In genomic region chr17:35947156-35947585, GRCh38 we compare ENCODE assay signal across 7 cellular contexts. TPM values are rescaled to one million over a fixed set of nuclear protein-coding genes. Genes with fewer than 3 reads are reported as not detected.
A peak's percentile ranks its signal among the peaks of the same experiment; 100 is the strongest.
DNase-seq lines count a peak whose midpoint lies in the region; ATAC-seq, FAIRE-seq and TF ChIP-seq lines count a peak whose summit lies in the region.

No MANE protein-coding gene starts in this region.

- TF ChIP-seq EP300 in HepG2 (IDR thresholded peaks at IDR 0.05; ENCODE audit: low read depth in 2 of 2, low read length in 2 of 2) (no peak), HepG2 (CRISPR knock-in tag; IDR thresholded peaks at IDR 0.05; ENCODE audit: borderline replicate concordance) (no peak)

- TF ChIP-seq CTCF in GM12865 (IDR thresholded peaks at IDR 0.05; ENCODE audit: insufficient read depth, low read depth, low read length, missing control alignments) (peak; percentile 88), breast epithelium (IDR thresholded peaks at IDR 0.05) (peak in 2 of 3 donors; percentile 49 to 61), HepG2 (CRISPR knock-in tag; IDR thresholded peaks at IDR 0.05) (peak; percentile 90)

- no peak overlapping the region for H3K9ac ChIP-seq in HepG2 (ENCODE audit: insufficient read depth, low read depth, low read length)

- H4K20me1 ChIP-seq in HepG2 (ENCODE audit: insufficient read depth, low read length), result no peaks in the 10 kb centered on the region

- H3K36me3 ChIP-seq in breast epithelium (no peaks in the 10 kb centered on the region), HepG2 (replicated peaks in 1 of 2; ENCODE audit: control insufficient read depth in 1 of 2, insufficient read depth in 2 of 2, low read length in 2 of 2) (no peaks in the 10 kb centered on the region)

- no peak overlapping the region for H3K4me3 Mint-ChIP-seq in T-helper 2 cell treated with Interferon-gamma antibody and Interleukin-4, amounts not matched to agents 5 μg/mL and 100 μg/mL, for 36 hours

- peaks cover 9% of the 10 kb centered on the region for H3K27me3 Mint-ChIP-seq in T-helper 2 cell treated with Interferon-gamma antibody and Interleukin-4, amounts not matched to agents 5 μg/mL and 100 μg/mL, for 36 hours (ENCODE audit: low read depth)

- CTCF ChIA-PET in HepG2 (lab: Yijun Ruan, JAX; ENCODE audit: low intra/inter-chr PET ratio, low total read pairs), result interaction anchor here (1.0 to 3.5 kb wide), 4 partner anchors 23 to 536 kb away, joined by 3 to 26 read pairs (median 6); no protein-coding TSS in a partner anchor

- FAIRE-seq in HepG2 (lab: Jason Lieb, UNC), result no peak

- no TSS peak for BruUV-seq in HepG2 (replicated peaks; lab: Mats Ljungman, UMichigan)

- peak; percentile 73 for TF ChIP-seq RAD21 in HepG2 (CRISPR knock-in tag; IDR thresholded peaks at IDR 0.05)

- H3K4me3 ChIP-seq in GM12865 (ENCODE audit: low read depth, low read length) (no peak overlapping the region), breast epithelium (peak overlapping the region in 2 of 3 donors; percentile 43 to 62), HepG2 (replicated peaks in 1 of 3; ENCODE audit: insufficient read depth in 1 of 3, low read depth in 2 of 3, low read length in 3 of 3) (peak overlapping the region in 1 of 3 experiments; percentile 32; a peak in 1 of 6 replicates)

- DNase-seq in GM12865 (ENCODE audit: low read depth) (peak; percentile 63), NCI-H1417 (lab: John Stamatoyannopoulos, UW) (peak; percentile 64 to 84 (median 72)), breast epithelium (ENCODE audit: low spot score in 2 of 2) (no peak), HepG2 (ENCODE audit: low spot score) (peak; percentile 52)
- DNase-seq in T-helper 2 cell treated with Interferon-gamma antibody and Interleukin-4, amounts not matched to agents 5 μg/mL and 100 μg/mL, for 36 hours (ENCODE audit: low spot score), result peak; percentile 19
- DNase-seq in stimulated activated CD8-positive, alpha-beta memory T cell treated with anti-CD3 and anti-CD28 coated beads, Interleukin-2, amount 100 ng/mL, for 1 hour (ENCODE audit: low read depth in 2 of 2), result peak; percentile 16 to 35

- in situ Hi-C loops in HepG2 (cut with HindIII; ENCODE audit: extremely low pct_ligation_motif_present, low pct_unique_long_range_greater_than_20kb), result no loop called here

- no peaks in the 10 kb centered on the region for H3K79me2 ChIP-seq in HepG2 (ENCODE audit: insufficient read depth, low read length)

- no peaks in the 10 kb centered on the region for H3K4me1 ChIP-seq in breast epithelium
- 0 out of 2 replicates have a peak, but pooled peaks cover 5% of the 10 kb centered on the region for H3K4me1 ChIP-seq in HepG2 (ENCODE audit: insufficient read depth, low read length)

- WGBS in HepG2 (ENCODE audit: low lambda C conversion rate), result 12% methylated on average over 11 of the region's 12 CpGs

- peak overlapping the region; percentile 73 for H3K4me2 ChIP-seq in HepG2 (ENCODE audit: low read depth, low read length)

- H3K9me3 Mint-ChIP-seq in T-helper 2 cell treated with Interferon-gamma antibody and Interleukin-4, amounts not matched to agents 5 μg/mL and 100 μg/mL, for 36 hours, result no peaks in the 10 kb centered on the region

- H3K9me3 ChIP-seq in breast epithelium (no peaks in the 10 kb centered on the region), HepG2 (ENCODE audit: low read length) (no peaks in the 10 kb centered on the region)

- no peaks in the 10 kb centered on the region for H3K36me3 Mint-ChIP-seq in T-helper 2 cell treated with Interferon-gamma antibody and Interleukin-4, amounts not matched to agents 5 μg/mL and 100 μg/mL, for 36 hours (ENCODE audit: low read depth)

- TF ChIP-seq POLR2A in breast epithelium (IDR thresholded peaks at IDR 0.05) (no peak), HepG2 (IDR thresholded peaks at IDR 0.05; ENCODE audit: insufficient read depth in 1 of 2, low read depth in 2 of 2, low read length in 2 of 2) (no peak)

- no peak overlapping the region for H2AFZ ChIP-seq in HepG2 (ENCODE audit: low read length)

- POLR2A ChIA-PET in HepG2 (lab: Yijun Ruan, JAX), result interaction anchor here (1.2 kb wide), 1 partner anchor 34 kb away, joined by 4 read pairs; the partner anchor contains the start of gene CCL16

- no peak overlapping the region for H3K27ac Mint-ChIP-seq in T-helper 2 cell treated with Interferon-gamma antibody and Interleukin-4, amounts not matched to agents 5 μg/mL and 100 μg/mL, for 36 hours

- intact Hi-C loops in breast epithelium (cut with DNase I; ENCODE audit: low total_unique reads) (no loop called here), HepG2 (cut with micrococcal nuclease; ENCODE audit: unreplicated experiment) (loop anchor here (1.0 kb wide), 1 partner anchor 202 kb away; no protein-coding TSS in a partner anchor)

- ATAC-seq in HepG2 (peak; percentile 91), GM19455 (IDR thresholded peaks at IDR 0.05; ENCODE audit: unreplicated experiment) (no peak)

- no peaks in the 10 kb centered on the region for H3K27me3 ChIP-seq in breast epithelium
- H3K27me3 ChIP-seq in HepG2 (ENCODE audit: control insufficient read depth in 1 of 2, insufficient read depth in 2 of 2, low read length in 2 of 2), result peaks cover 0 to 6% of the 10 kb centered on the region in 2 experiments; a peak in 1 of 5 replicates

- H3K27ac ChIP-seq in breast epithelium (no peak overlapping the region), HepG2 (ENCODE audit: extremely low read length, insufficient read depth, low read length) (no peak overlapping the region)

- no peaks in the 10 kb centered on the region for H3K4me1 Mint-ChIP-seq in T-helper 2 cell treated with Interferon-gamma antibody and Interleukin-4, amounts not matched to agents 5 μg/mL and 100 μg/mL, for 36 hours (ENCODE audit: low read depth)

RNA-seq across cellular contexts. Expression of gene LYZL6, which starts 3.7 kb away (rescaled TPM):
- total RNA-seq in breast epithelium (not detected), HepG2 (2016; rRNA removed; fragmentation: Illumina TruSeq; extraction: Trizol) (not detected in 2 replicates)
- not detected in 2 replicates for total RNA-seq in HepG2 (2016; cell fraction: cytosol; rRNA removed; fragmentation: Illumina TruSeq; extraction: Trizol; ENCODE audit: low read depth)
- total RNA-seq in HepG2 (2016; cell fraction: insoluble cytoplasmic fraction; rRNA removed; fragmentation: Illumina TruSeq; extraction: Trizol), result not detected in 2 replicates
- total RNA-seq in HepG2 (2016; cell fraction: membrane; rRNA removed; fragmentation: Illumina TruSeq; extraction: Trizol), result not detected in 2 replicates
- total RNA-seq in HepG2 (2016; cell fraction: nucleus; rRNA removed; fragmentation: Illumina TruSeq; extraction: Trizol), result not detected in 2 replicates
- not detected in 2 replicates for polyA plus RNA-seq in HepG2 (2011; rRNA removed)
- polyA plus RNA-seq in HepG2 (2011; cell fraction: cytosol; rRNA removed), result not detected in 2 replicates
- polyA plus RNA-seq in HepG2 (2011; cell fraction: nucleus; rRNA removed), result not detected in 2 replicates
- not detected in 2 replicates for polyA plus RNA-seq in HepG2 (2012)
- not detected in 2 replicates for polyA plus RNA-seq in HepG2 (2016; cell fraction: cytosol; fragmentation: Illumina TruSeq; extraction: Trizol; ENCODE audit: low read depth)
- polyA plus RNA-seq in HepG2 (2016; cell fraction: insoluble cytoplasmic fraction; fragmentation: Illumina TruSeq; extraction: Trizol; ENCODE audit: low read depth), result not detected in 2 replicates
- polyA plus RNA-seq in HepG2 (2016; cell fraction: membrane; fragmentation: Illumina TruSeq; extraction: Trizol; ENCODE audit: low read depth), result not detected in 2 replicates
- polyA plus RNA-seq in HepG2 (2016; cell fraction: nucleus; fragmentation: Illumina TruSeq; extraction: Trizol; ENCODE audit: insufficient read depth, low read depth), result not detected in 2 replicates
- polyA minus RNA-seq in HepG2 (2011; rRNA and poly(A)+ RNA removed; ENCODE audit: low replicate concordance), result not detected in 2 replicates
- polyA minus RNA-seq in HepG2 (2011; cell fraction: cytosol; rRNA and poly(A)+ RNA removed), result not detected in 2 replicates
- not detected in 2 replicates for polyA minus RNA-seq in HepG2 (2011; cell fraction: nucleus; rRNA and poly(A)+ RNA removed)

RNA-seq across cellular contexts. Expression of gene RDM1, which starts 16.6 kb away (rescaled TPM):
- total RNA-seq in breast epithelium, result not detected
- 0.40 TPM in 1 of 2 replicates, not detected in the other for total RNA-seq in HepG2 (2016; rRNA removed; fragmentation: Illumina TruSeq; extraction: Trizol)
- total RNA-seq in HepG2 (2016; cell fraction: cytosol; rRNA removed; fragmentation: Illumina TruSeq; extraction: Trizol; ENCODE audit: low read depth), result not detected in 2 replicates
- total RNA-seq in HepG2 (2016; cell fraction: insoluble cytoplasmic fraction; rRNA removed; fragmentation: Illumina TruSeq; extraction: Trizol), result 0.09 TPM in 1 of 2 replicates, not detected in the other
- not detected in 2 replicates for total RNA-seq in HepG2 (2016; cell fraction: membrane; rRNA removed; fragmentation: Illumina TruSeq; extraction: Trizol)
- not detected in 2 replicates for total RNA-seq in HepG2 (2016; cell fraction: nucleus; rRNA removed; fragmentation: Illumina TruSeq; extraction: Trizol)
- polyA plus RNA-seq in HepG2 (2011; rRNA removed), result 0.14 and 0.28 TPM in 2 replicates
- polyA plus RNA-seq in HepG2 (2011; cell fraction: cytosol; rRNA removed), result 0.09 TPM in 1 of 2 replicates, not detected in the other
- 0.10 TPM in 1 of 2 replicates, not detected in the other for polyA plus RNA-seq in HepG2 (2011; cell fraction: nucleus; rRNA removed)
- polyA plus RNA-seq in HepG2 (2012), result 0.55 TPM in 1 of 2 replicates, not detected in the other
- not detected in 2 replicates for polyA plus RNA-seq in HepG2 (2016; cell fraction: cytosol; fragmentation: Illumina TruSeq; extraction: Trizol; ENCODE audit: low read depth)
- 0.34 TPM in 1 of 2 replicates, not detected in the other for polyA plus RNA-seq in HepG2 (2016; cell fraction: insoluble cytoplasmic fraction; fragmentation: Illumina TruSeq; extraction: Trizol; ENCODE audit: low read depth)
- polyA plus RNA-seq in HepG2 (2016; cell fraction: membrane; fragmentation: Illumina TruSeq; extraction: Trizol; ENCODE audit: low read depth), result not detected in 2 replicates
- not detected in 2 replicates for polyA plus RNA-seq in HepG2 (2016; cell fraction: nucleus; fragmentation: Illumina TruSeq; extraction: Trizol; ENCODE audit: insufficient read depth, low read depth)
- 0.70 and 1.4 TPM in 2 replicates for polyA minus RNA-seq in HepG2 (2011; rRNA and poly(A)+ RNA removed; ENCODE audit: low replicate concordance)
- polyA minus RNA-seq in HepG2 (2011; cell fraction: cytosol; rRNA and poly(A)+ RNA removed), result not detected in 2 replicates
- polyA minus RNA-seq in HepG2 (2011; cell fraction: nucleus; rRNA and poly(A)+ RNA removed), result not detected in 2 replicates

RNA-seq across cellular contexts. Expression of gene CCL16, which starts 34.1 kb away (rescaled TPM):
- under 1 TPM in 1 of 3 donors, not detected in 2; 0.48 TPM for total RNA-seq in breast epithelium
- 0.51 and 2.0 TPM in 2 replicates for total RNA-seq in HepG2 (2016; rRNA removed; fragmentation: Illumina TruSeq; extraction: Trizol)
- 0.62 and 0.91 TPM in 2 replicates for total RNA-seq in HepG2 (2016; cell fraction: cytosol; rRNA removed; fragmentation: Illumina TruSeq; extraction: Trizol; ENCODE audit: low read depth)
- 0.71 and 2.3 TPM in 2 replicates for total RNA-seq in HepG2 (2016; cell fraction: insoluble cytoplasmic fraction; rRNA removed; fragmentation: Illumina TruSeq; extraction: Trizol)
- total RNA-seq in HepG2 (2016; cell fraction: membrane; rRNA removed; fragmentation: Illumina TruSeq; extraction: Trizol), result 0.55 and 0.83 TPM in 2 replicates
- 1.7 and 2.2 TPM in 2 replicates for total RNA-seq in HepG2 (2016; cell fraction: nucleus; rRNA removed; fragmentation: Illumina TruSeq; extraction: Trizol)
- polyA plus RNA-seq in HepG2 (2011; rRNA removed), result 14.7 and 17.7 TPM in 2 replicates
- 17.4 and 19.0 TPM in 2 replicates for polyA plus RNA-seq in HepG2 (2011; cell fraction: cytosol; rRNA removed)
- polyA plus RNA-seq in HepG2 (2011; cell fraction: nucleus; rRNA removed), result 6.6 and 8.9 TPM in 2 replicates
- polyA plus RNA-seq in HepG2 (2012), result 7.1 and 20.8 TPM in 2 replicates
- 0.47 and 0.55 TPM in 2 replicates for polyA plus RNA-seq in HepG2 (2016; cell fraction: cytosol; fragmentation: Illumina TruSeq; extraction: Trizol; ENCODE audit: low read depth)
- polyA plus RNA-seq in HepG2 (2016; cell fraction: insoluble cytoplasmic fraction; fragmentation: Illumina TruSeq; extraction: Trizol; ENCODE audit: low read depth), result 0.69 and 1.0 TPM in 2 replicates
- 0.35 and 0.84 TPM in 2 replicates for polyA plus RNA-seq in HepG2 (2016; cell fraction: membrane; fragmentation: Illumina TruSeq; extraction: Trizol; ENCODE audit: low read depth)
- 2.5 and 2.7 TPM in 2 replicates for polyA plus RNA-seq in HepG2 (2016; cell fraction: nucleus; fragmentation: Illumina TruSeq; extraction: Trizol; ENCODE audit: insufficient read depth, low read depth)
- polyA minus RNA-seq in HepG2 (2011; rRNA and poly(A)+ RNA removed; ENCODE audit: low replicate concordance), result 11.6 TPM in 1 of 2 replicates, not detected in the other
- polyA minus RNA-seq in HepG2 (2011; cell fraction: cytosol; rRNA and poly(A)+ RNA removed), result 6.2 and 9.4 TPM in 2 replicates
- 7.7 and 11.8 TPM in 2 replicates for polyA minus RNA-seq in HepG2 (2011; cell fraction: nucleus; rRNA and poly(A)+ RNA removed)

RNA-seq across cellular contexts. Expression of gene CCL14, which starts 39.4 kb away (rescaled TPM):
- total RNA-seq in breast epithelium (10 to 100 TPM; 12.4 to 54.1 (median 31.5) TPM), HepG2 (2016; rRNA removed; fragmentation: Illumina TruSeq; extraction: Trizol) (1.1 and 1.3 TPM in 2 replicates)
- 0.18 and 0.61 TPM in 2 replicates for total RNA-seq in HepG2 (2016; cell fraction: cytosol; rRNA removed; fragmentation: Illumina TruSeq; extraction: Trizol; ENCODE audit: low read depth)
- 0.06 and 1.2 TPM in 2 replicates for total RNA-seq in HepG2 (2016; cell fraction: insoluble cytoplasmic fraction; rRNA removed; fragmentation: Illumina TruSeq; extraction: Trizol)
- 0.14 and 0.49 TPM in 2 replicates for total RNA-seq in HepG2 (2016; cell fraction: membrane; rRNA removed; fragmentation: Illumina TruSeq; extraction: Trizol)
- total RNA-seq in HepG2 (2016; cell fraction: nucleus; rRNA removed; fragmentation: Illumina TruSeq; extraction: Trizol), result 0.99 and 1.9 TPM in 2 replicates
- 0.86 and 1.7 TPM in 2 replicates for polyA plus RNA-seq in HepG2 (2011; rRNA removed)
- polyA plus RNA-seq in HepG2 (2011; cell fraction: cytosol; rRNA removed), result 0.12 and 0.14 TPM in 2 replicates
- 3.6 and 3.7 TPM in 2 replicates for polyA plus RNA-seq in HepG2 (2011; cell fraction: nucleus; rRNA removed)
- 0.76 and 1.3 TPM in 2 replicates for polyA plus RNA-seq in HepG2 (2012)
- polyA plus RNA-seq in HepG2 (2016; cell fraction: cytosol; fragmentation: Illumina TruSeq; extraction: Trizol; ENCODE audit: low read depth), result 0.41 and 0.44 TPM in 2 replicates
- polyA plus RNA-seq in HepG2 (2016; cell fraction: insoluble cytoplasmic fraction; fragmentation: Illumina TruSeq; extraction: Trizol; ENCODE audit: low read depth), result 0.74 TPM in 1 of 2 replicates, not detected in the other
- 0.05 TPM in 1 of 2 replicates, not detected in the other for polyA plus RNA-seq in HepG2 (2016; cell fraction: membrane; fragmentation: Illumina TruSeq; extraction: Trizol; ENCODE audit: low read depth)
- polyA plus RNA-seq in HepG2 (2016; cell fraction: nucleus; fragmentation: Illumina TruSeq; extraction: Trizol; ENCODE audit: insufficient read depth, low read depth), result 1.6 and 4.2 TPM in 2 replicates
- polyA minus RNA-seq in HepG2 (2011; rRNA and poly(A)+ RNA removed; ENCODE audit: low replicate concordance), result 2.0 TPM in 1 of 2 replicates, not detected in the other
- not detected in 2 replicates for polyA minus RNA-seq in HepG2 (2011; cell fraction: cytosol; rRNA and poly(A)+ RNA removed)
- 4.8 and 5.7 TPM in 2 replicates for polyA minus RNA-seq in HepG2 (2011; cell fraction: nucleus; rRNA and poly(A)+ RNA removed)

RNA-seq across cellular contexts. Expression of gene CCL15, which starts 54.2 kb away (rescaled TPM):
- not detected for total RNA-seq in breast epithelium
- 23.2 and 29.2 TPM in 2 replicates for total RNA-seq in HepG2 (2016; rRNA removed; fragmentation: Illumina TruSeq; extraction: Trizol)
- 7.6 and 9.4 TPM in 2 replicates for total RNA-seq in HepG2 (2016; cell fraction: cytosol; rRNA removed; fragmentation: Illumina TruSeq; extraction: Trizol; ENCODE audit: low read depth)
- total RNA-seq in HepG2 (2016; cell fraction: insoluble cytoplasmic fraction; rRNA removed; fragmentation: Illumina TruSeq; extraction: Trizol), result 24.0 and 25.7 TPM in 2 replicates
- total RNA-seq in HepG2 (2016; cell fraction: membrane; rRNA removed; fragmentation: Illumina TruSeq; extraction: Trizol), result 17.3 and 18.4 TPM in 2 replicates
- total RNA-seq in HepG2 (2016; cell fraction: nucleus; rRNA removed; fragmentation: Illumina TruSeq; extraction: Trizol), result 24.4 and 27.1 TPM in 2 replicates
- polyA plus RNA-seq in HepG2 (2011; rRNA removed), result 37.4 and 45.9 TPM in 2 replicates
- polyA plus RNA-seq in HepG2 (2011; cell fraction: cytosol; rRNA removed), result 32.9 and 35.1 TPM in 2 replicates
- 37.4 and 37.8 TPM in 2 replicates for polyA plus RNA-seq in HepG2 (2011; cell fraction: nucleus; rRNA removed)
- 29.0 and 46.2 TPM in 2 replicates for polyA plus RNA-seq in HepG2 (2012)
- 7.2 and 10.7 TPM in 2 replicates for polyA plus RNA-seq in HepG2 (2016; cell fraction: cytosol; fragmentation: Illumina TruSeq; extraction: Trizol; ENCODE audit: low read depth)
- polyA plus RNA-seq in HepG2 (2016; cell fraction: insoluble cytoplasmic fraction; fragmentation: Illumina TruSeq; extraction: Trizol; ENCODE audit: low read depth), result 25.9 and 27.3 TPM in 2 replicates
- 16.6 and 18.1 TPM in 2 replicates for polyA plus RNA-seq in HepG2 (2016; cell fraction: membrane; fragmentation: Illumina TruSeq; extraction: Trizol; ENCODE audit: low read depth)
- polyA plus RNA-seq in HepG2 (2016; cell fraction: nucleus; fragmentation: Illumina TruSeq; extraction: Trizol; ENCODE audit: insufficient read depth, low read depth), result 30.3 and 34.8 TPM in 2 replicates
- polyA minus RNA-seq in HepG2 (2011; rRNA and poly(A)+ RNA removed; ENCODE audit: low replicate concordance), result 24.4 TPM in 1 of 2 replicates, not detected in the other
- 8.7 and 9.6 TPM in 2 replicates for polyA minus RNA-seq in HepG2 (2011; cell fraction: cytosol; rRNA and poly(A)+ RNA removed)
- 36.2 and 45.1 TPM in 2 replicates for polyA minus RNA-seq in HepG2 (2011; cell fraction: nucleus; rRNA and poly(A)+ RNA removed)

Comparison
In these comparisons a context has a peak if more than half of its experiments do, and no peak if none do; other contexts are left out.
1. DNase-seq: peak in GM12865 (single experiment), NCI-H1417 (3 of 3), T-helper 2 cell treated with Interferon-gamma antibody and Interleukin-4, amounts not matched to agents 5 μg/mL and 100 μg/mL, for 36 hours (single experiment), HepG2 (single experiment) and stimulated activated CD8-positive, alpha-beta memory T cell treated with anti-CD3 and anti-CD28 coated beads, Interleukin-2, amount 100 ng/mL, for 1 hour (2 of 2); none in breast epithelium (0 of 2).
2. Peak in every context shown above with its lines, with median percentiles within 50 percentile points of each other: CTCF ChIP-seq.